ENCODE assay signal across 2 cellular contexts in the genomic region with DNA sequence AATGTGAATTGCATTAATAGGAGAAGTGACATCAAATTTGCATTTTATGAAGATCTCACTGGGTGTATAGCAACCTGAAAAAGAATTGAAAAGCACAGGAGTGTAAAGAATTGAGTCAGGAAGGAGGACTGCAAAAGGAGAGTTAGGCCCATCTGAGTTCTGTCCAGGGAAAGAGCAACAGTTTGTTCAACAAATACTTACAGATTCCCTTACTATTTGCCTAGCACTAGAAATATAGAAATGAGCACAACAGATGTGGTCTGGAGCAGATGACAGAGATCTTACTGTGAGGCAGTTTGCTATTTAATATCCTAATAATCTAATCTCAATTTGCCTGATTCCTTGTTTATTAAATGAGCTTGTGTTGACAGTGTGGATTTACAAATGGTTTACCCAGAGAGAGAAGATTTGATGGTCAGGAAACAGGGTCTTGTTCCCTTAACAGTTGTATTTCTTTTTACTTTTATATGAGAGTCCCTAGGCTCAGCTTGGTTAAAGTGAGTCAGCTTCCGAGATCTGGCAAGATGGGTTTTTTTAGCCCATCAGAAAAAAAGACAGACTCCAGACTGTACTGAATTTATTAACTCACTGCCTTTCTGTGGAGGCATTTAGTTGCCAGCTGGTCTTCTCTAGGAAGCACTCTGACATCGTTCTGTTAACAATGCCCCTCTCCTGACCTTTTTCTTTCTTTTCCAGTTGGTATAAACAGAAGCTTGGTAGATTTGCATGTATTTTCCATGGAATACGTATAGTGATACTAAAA.
TF ChIP-seq lines count a peak whose summit lies in the region.

No MANE protein-coding gene starts in this region.

TF ChIP-seq in IMR-90, 13 proteins besides CTCF, POLR2A, EP300 and RAD21:
- no peak for TF ChIP-seq MXI1 (IDR thresholded peaks at IDR 0.05; ENCODE audit: borderline replicate concordance, low read depth, low read length)
- TF ChIP-seq SMC3 (IDR thresholded peaks at IDR 0.05; ENCODE audit: low read depth, low read length), result no peak
- no peak for TF ChIP-seq CEBPB (IDR thresholded peaks at IDR 0.05; ENCODE audit: low read depth, low read length)
- TF ChIP-seq NFE2L2 (IDR thresholded peaks at IDR 0.05; ENCODE audit: low read depth, low read length), result no peak
- TF ChIP-seq, protein P1, sequence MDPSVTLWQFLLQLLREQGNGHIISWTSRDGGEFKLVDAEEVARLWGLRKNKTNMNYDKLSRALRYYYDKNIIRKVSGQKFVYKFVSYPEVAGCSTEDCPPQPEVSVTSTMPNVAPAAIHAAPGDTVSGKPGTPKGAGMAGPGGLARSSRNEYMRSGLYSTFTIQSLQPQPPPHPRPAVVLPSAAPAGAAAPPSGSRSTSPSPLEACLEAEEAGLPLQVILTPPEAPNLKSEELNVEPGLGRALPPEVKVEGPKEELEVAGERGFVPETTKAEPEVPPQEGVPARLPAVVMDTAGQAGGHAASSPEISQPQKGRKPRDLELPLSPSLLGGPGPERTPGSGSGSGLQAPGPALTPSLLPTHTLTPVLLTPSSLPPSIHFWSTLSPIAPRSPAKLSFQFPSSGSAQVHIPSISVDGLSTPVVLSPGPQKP (IDR thresholded peaks at IDR 0.05; ENCODE audit: borderline replicate concordance, low read depth, low read length), result no peak
- no peak for TF ChIP-seq RCOR1 (IDR thresholded peaks at IDR 0.05; ENCODE audit: insufficient replicate concordance, low read length)

TF ChIP-seq in GM23338, 12 proteins besides CTCF, POLR2A, EP300 and RAD21:
- no peak for TF ChIP-seq STAT1 (IDR thresholded peaks at IDR 0.05; ENCODE audit: unreplicated experiment)
- TF ChIP-seq JUNB (IDR thresholded peaks at IDR 0.05; ENCODE audit: unreplicated experiment), result no peak
- TF ChIP-seq, protein P2, sequence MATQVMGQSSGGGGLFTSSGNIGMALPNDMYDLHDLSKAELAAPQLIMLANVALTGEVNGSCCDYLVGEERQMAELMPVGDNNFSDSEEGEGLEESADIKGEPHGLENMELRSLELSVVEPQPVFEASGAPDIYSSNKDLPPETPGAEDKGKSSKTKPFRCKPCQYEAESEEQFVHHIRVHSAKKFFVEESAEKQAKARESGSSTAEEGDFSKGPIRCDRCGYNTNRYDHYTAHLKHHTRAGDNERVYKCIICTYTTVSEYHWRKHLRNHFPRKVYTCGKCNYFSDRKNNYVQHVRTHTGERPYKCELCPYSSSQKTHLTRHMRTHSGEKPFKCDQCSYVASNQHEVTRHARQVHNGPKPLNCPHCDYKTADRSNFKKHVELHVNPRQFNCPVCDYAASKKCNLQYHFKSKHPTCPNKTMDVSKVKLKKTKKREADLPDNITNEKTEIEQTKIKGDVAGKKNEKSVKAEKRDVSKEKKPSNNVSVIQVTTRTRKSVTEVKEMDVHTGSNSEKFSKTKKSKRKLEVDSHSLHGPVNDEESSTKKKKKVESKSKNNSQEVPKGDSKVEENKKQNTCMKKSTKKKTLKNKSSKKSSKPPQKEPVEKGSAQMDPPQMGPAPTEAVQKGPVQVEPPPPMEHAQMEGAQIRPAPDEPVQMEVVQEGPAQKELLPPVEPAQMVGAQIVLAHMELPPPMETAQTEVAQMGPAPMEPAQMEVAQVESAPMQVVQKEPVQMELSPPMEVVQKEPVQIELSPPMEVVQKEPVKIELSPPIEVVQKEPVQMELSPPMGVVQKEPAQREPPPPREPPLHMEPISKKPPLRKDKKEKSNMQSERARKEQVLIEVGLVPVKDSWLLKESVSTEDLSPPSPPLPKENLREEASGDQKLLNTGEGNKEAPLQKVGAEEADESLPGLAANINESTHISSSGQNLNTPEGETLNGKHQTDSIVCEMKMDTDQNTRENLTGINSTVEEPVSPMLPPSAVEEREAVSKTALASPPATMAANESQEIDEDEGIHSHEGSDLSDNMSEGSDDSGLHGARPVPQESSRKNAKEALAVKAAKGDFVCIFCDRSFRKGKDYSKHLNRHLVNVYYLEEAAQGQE (IDR thresholded peaks at IDR 0.05; ENCODE audit: unreplicated experiment), result no peak
- no peak for TF ChIP-seq NANOG (IDR thresholded peaks at IDR 0.05; ENCODE audit: borderline replicate concordance)
- TF ChIP-seq CREB1 (CRISPR knock-in tag; IDR thresholded peaks at IDR 0.05; ENCODE audit: low read depth), result no peak
- TF ChIP-seq ZNF462 (CRISPR knock-in tag; IDR thresholded peaks at IDR 0.05), result no peak
- TF ChIP-seq ZNF331 (CRISPR knock-in tag; IDR thresholded peaks at IDR 0.05; ENCODE audit: low read depth), result no peak
- no peak for TF ChIP-seq EZH2 (IDR thresholded peaks at IDR 0.05; ENCODE audit: low read depth, unreplicated experiment)
- TF ChIP-seq EZH2phosphoT487 (IDR thresholded peaks at IDR 0.05; ENCODE audit: unreplicated experiment), result no peak
- TF ChIP-seq ETS1 (IDR thresholded peaks at IDR 0.05), result no peak
- no peak for TF ChIP-seq ZNF114 (CRISPR knock-in tag; IDR thresholded peaks at IDR 0.05)
